In genomic region chr19:46616631-46617322, GRCh38 we compare ENCODE assay signal across 6 cellular contexts. TPM values are rescaled to one million over a fixed set of nuclear protein-coding genes. Genes with fewer than 3 reads are reported as not detected.
DNase-seq lines count a peak whose midpoint lies in the region; ATAC-seq lines count a peak whose summit lies in the region.

No MANE protein-coding gene starts in this region.

- ATAC-seq in activated naive CD8-positive, alpha-beta T cell treated with anti-CD3 and anti-CD28 coated beads, Interleukin-2, amount 50 U/mL, for 24 hours, result peak; percentile 26
- ATAC-seq in GM19455 (IDR thresholded peaks at IDR 0.05; ENCODE audit: unreplicated experiment) (no peak), GM21529 (IDR thresholded peaks at IDR 0.05; ENCODE audit: unreplicated experiment) (no peak)

- H3K4me3 Mint-ChIP-seq in activated naive CD8-positive, alpha-beta T cell treated with anti-CD3 and anti-CD28 coated beads, Interleukin-2, amount 50 U/mL, for 24 hours, result peak overlapping the region; percentile 79

- peaks cover 15% of the 10 kb centered on the region for H3K36me3 Mint-ChIP-seq in activated naive CD8-positive, alpha-beta T cell treated with anti-CD3 and anti-CD28 coated beads, Interleukin-2, amount 50 U/mL, for 24 hours (ENCODE audit: low read depth)

- peak overlapping the region; percentile 99 for H3K27ac Mint-ChIP-seq in activated naive CD8-positive, alpha-beta T cell treated with anti-CD3 and anti-CD28 coated beads, Interleukin-2, amount 50 U/mL, for 24 hours

- no peaks in the 10 kb centered on the region for H3K9me3 Mint-ChIP-seq in activated naive CD8-positive, alpha-beta T cell treated with anti-CD3 and anti-CD28 coated beads, Interleukin-2, amount 50 U/mL, for 24 hours

- peaks cover 94% of the 10 kb centered on the region for H3K4me1 Mint-ChIP-seq in activated naive CD8-positive, alpha-beta T cell treated with anti-CD3 and anti-CD28 coated beads, Interleukin-2, amount 50 U/mL, for 24 hours

- H3K27me3 Mint-ChIP-seq in activated naive CD8-positive, alpha-beta T cell treated with anti-CD3 and anti-CD28 coated beads, Interleukin-2, amount 50 U/mL, for 24 hours, result no peaks in the 10 kb centered on the region

- DNase-seq in GDM1 (lab: John Stamatoyannopoulos, UW), result peak; percentile 70
- peak; percentile 57 to 64 for DNase-seq in NCI-H1930 (lab: John Stamatoyannopoulos, UW)
- DNase-seq in activated naive CD8-positive, alpha-beta T cell treated with anti-CD3 and anti-CD28 coated beads, Interleukin-2, amount 50 U/mL, for 24 hours, result peak; percentile 87
- DNase-seq in myocyte (ENCODE audit: low read depth), result peak; percentile 86

RNA-seq across cellular contexts. Expression of gene PTGIR, which starts 8.1 kb away (rescaled TPM):
- total RNA-seq in myocyte, result 0.24 TPM in 1 of 2 replicates, not detected in the other
- 0.09 TPM for polyA plus RNA-seq in myocyte (2012)

RNA-seq across cellular contexts. Expression of gene CALM3, which starts 15.6 kb away (rescaled TPM):
- total RNA-seq in myocyte, result 85.6 and 87.7 TPM in 2 replicates
- 209 TPM for polyA plus RNA-seq in myocyte (2012)

RNA-seq across cellular contexts. Expression of gene GNG8, which starts 19.2 kb away (rescaled TPM):
- total RNA-seq in myocyte, result not detected in 2 replicates
- not detected for polyA plus RNA-seq in myocyte (2012)

RNA-seq across cellular contexts. Expression of gene DACT3, which starts 44.2 kb away (rescaled TPM):
- 3.9 and 5.9 TPM in 2 replicates for total RNA-seq in myocyte
- 4.8 TPM for polyA plus RNA-seq in myocyte (2012)
